7 cellular contexts compared by ENCODE assay signal in genomic region chr6:43476744-43477143, GRCh38. TPM values are rescaled to one million over a fixed set of nuclear protein-coding genes. Genes with fewer than 3 reads are reported as not detected.
A peak's percentile ranks its signal among the peaks of the same experiment; 100 is the strongest.
DNase-seq lines count a peak whose midpoint lies in the region; ATAC-seq and TF ChIP-seq lines count a peak whose summit lies in the region.

No MANE protein-coding gene starts in this region.

- H3K4me1 ChIP-seq in GM23338 (ENCODE audit: insufficient read depth) = peaks cover 35% of the 10 kb centered on the region

- no peaks in the 10 kb centered on the region for H3K9me3 Mint-ChIP-seq in GM23338

- H2AFZ ChIP-seq in GM23338 = peak overlapping the region; percentile 52; the same call in 1 of the 2 replicates

- peak overlapping the region; percentile 81 for H3K4me3 ChIP-seq in GM23338
- peak overlapping the region; percentile 91 for H3K4me3 ChIP-seq in SK-N-MC
- H3K4me3 ChIP-seq in fibroblast of mammary gland (ENCODE audit: control insufficient read depth, low read depth, low read length) = peak overlapping the region; percentile 75
- peak overlapping the region in 6 of 7 experiments; percentile 51 to 74 (median 56) for H3K4me3 ChIP-seq in skin epidermis

- peaks cover 40% of the 10 kb centered on the region for H3K79me2 ChIP-seq in GM23338 (replicated peaks; ENCODE audit: insufficient read depth)

- no peaks in the 10 kb centered on the region for H3K36me3 ChIP-seq in GM23338 (ENCODE audit: insufficient read depth)
- no peaks in the 10 kb centered on the region for H3K36me3 ChIP-seq in SK-N-MC (ENCODE audit: insufficient read depth, low read length)

- no peaks in the 10 kb centered on the region for H4K20me1 ChIP-seq in GM23338 (replicated peaks; ENCODE audit: insufficient read depth)

- ATAC-seq in GM23338 (no peak), GM18520 (IDR thresholded peaks at IDR 0.05; ENCODE audit: unreplicated experiment) (no peak), HG03139 (IDR thresholded peaks at IDR 0.05; ENCODE audit: unreplicated experiment) (no peak), HG02870 (IDR thresholded peaks at IDR 0.05; ENCODE audit: unreplicated experiment) (no peak)

- peak overlapping the region; percentile 97 for H3K4me2 ChIP-seq in GM23338

- no peaks in the 10 kb centered on the region for H3F3A ChIP-seq in GM23338 (replicated peaks; ENCODE audit: low read depth)

- no peaks in the 10 kb centered on the region for H3K9me3 ChIP-seq in SK-N-MC (ENCODE audit: low read depth, low read length)

- H3K27ac ChIP-seq in GM23338 (ENCODE audit: low read depth) (0 out of 2 replicates have a peak overlapping the region, but pooled peaks have one; percentile 8), SK-N-MC (peak overlapping the region; percentile 73), skin epidermis (peak overlapping the region in 10 of 21 experiments; percentile 26 to 94 (median 88))

- H3K36me3 Mint-ChIP-seq in GM23338 (ENCODE audit: low read depth) = no peaks in the 10 kb centered on the region; the same call in 2 of the 3 replicates

- H3K27me3 Mint-ChIP-seq in GM23338 (ENCODE audit: insufficient read depth, low read depth, poor library complexity) = peaks cover 7% of the 10 kb centered on the region

- peak overlapping the region; percentile 88 for H3K4me3 Mint-ChIP-seq in GM23338

- H3K9me2 ChIP-seq in GM23338 (ENCODE audit: insufficient read depth) = no peaks in the 10 kb centered on the region

- peak overlapping the region; percentile 48 for H3K27ac Mint-ChIP-seq in GM23338

- H3K9ac ChIP-seq in SK-N-MC (ENCODE audit: insufficient read length) = peak overlapping the region; percentile 98

- H3K4me1 Mint-ChIP-seq in GM23338 = peaks cover 35% of the 10 kb centered on the region

- no peaks in the 10 kb centered on the region for H3K27me3 ChIP-seq in GM23338 (ENCODE audit: insufficient read depth)

- TF ChIP-seq CTCF in GM23338 (conservative IDR thresholded peaks at IDR 0.05; ENCODE audit: low read depth in 2 of 2) (no peak), fibroblast of mammary gland (conservative IDR thresholded peaks at IDR 0.05; ENCODE audit: control insufficient read depth, insufficient read depth, low read depth, low read length) (no peak)

- no peak for DNase-seq in GM23338 (ENCODE audit: low spot score)
- DNase-seq in SK-N-MC (ENCODE audit: low read depth, low spot score) = no peak
- DNase-seq in fibroblast of mammary gland (ENCODE audit: low read depth) = no peak

TF ChIP-seq in GM23338, 12 proteins besides CTCF, POLR2A, EP300 and RAD21 (continues in another document):
- TF ChIP-seq ZNF331 (CRISPR knock-in tag; IDR thresholded peaks at IDR 0.05; ENCODE audit: low read depth) (no peak), ZNF114 (CRISPR knock-in tag; IDR thresholded peaks at IDR 0.05) (no peak), EZH2 (IDR thresholded peaks at IDR 0.05; ENCODE audit: low read depth, unreplicated experiment) (no peak), ZNF462 (CRISPR knock-in tag; IDR thresholded peaks at IDR 0.05) (no peak), POLR2AphosphoS5 (IDR thresholded peaks at IDR 0.05; ENCODE audit: low read depth) (no peak)
- TF ChIP-seq, protein P1, sequence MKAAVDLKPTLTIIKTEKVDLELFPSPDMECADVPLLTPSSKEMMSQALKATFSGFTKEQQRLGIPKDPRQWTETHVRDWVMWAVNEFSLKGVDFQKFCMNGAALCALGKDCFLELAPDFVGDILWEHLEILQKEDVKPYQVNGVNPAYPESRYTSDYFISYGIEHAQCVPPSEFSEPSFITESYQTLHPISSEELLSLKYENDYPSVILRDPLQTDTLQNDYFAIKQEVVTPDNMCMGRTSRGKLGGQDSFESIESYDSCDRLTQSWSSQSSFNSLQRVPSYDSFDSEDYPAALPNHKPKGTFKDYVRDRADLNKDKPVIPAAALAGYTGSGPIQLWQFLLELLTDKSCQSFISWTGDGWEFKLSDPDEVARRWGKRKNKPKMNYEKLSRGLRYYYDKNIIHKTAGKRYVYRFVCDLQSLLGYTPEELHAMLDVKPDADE (IDR thresholded peaks at IDR 0.05) = no peak

RNA-seq across cellular contexts. Expression of gene TJAP1, which starts 0.6 kb away (rescaled TPM):
- total RNA-seq in GM23338 (2014; rRNA removed; shearing (Covaris generic)) = 33.3 and 34.3 TPM in 2 replicates
- polyA plus RNA-seq in GM23338 (2016; fragmentation: Nextera tagmentation; extraction: Ambion mirVana) = 16.9 and 17.6 TPM in 2 replicates

RNA-seq across cellular contexts. Expression of gene DLK2, which starts 21.4 kb away (rescaled TPM):
- total RNA-seq in GM23338 (2014; rRNA removed; shearing (Covaris generic)) = 0.16 and 0.21 TPM in 2 replicates
- polyA plus RNA-seq in GM23338 (2016; fragmentation: Nextera tagmentation; extraction: Ambion mirVana) = 0.47 and 0.57 TPM in 2 replicates

RNA-seq across cellular contexts. Expression of gene LRRC73, which starts 33.4 kb away (rescaled TPM):
- 0.08 and 0.59 TPM in 2 replicates for total RNA-seq in GM23338 (2014; rRNA removed; shearing (Covaris generic))
- 0.26 TPM in 1 of 2 replicates, not detected in the other for polyA plus RNA-seq in GM23338 (2016; fragmentation: Nextera tagmentation; extraction: Ambion mirVana)

RNA-seq across cellular contexts. Expression of gene YIPF3, which starts 40.0 kb away (rescaled TPM):
- total RNA-seq in GM23338 (2014; rRNA removed; shearing (Covaris generic)) = 94.3 and 119 TPM in 2 replicates
- polyA plus RNA-seq in GM23338 (2016; fragmentation: Nextera tagmentation; extraction: Ambion mirVana) = 60.6 and 64.4 TPM in 2 replicates

RNA-seq across cellular contexts. Expression of gene POLR1C, which starts 40.1 kb away (rescaled TPM):
- 18.1 and 26.6 TPM in 2 replicates for total RNA-seq in GM23338 (2014; rRNA removed; shearing (Covaris generic))
- polyA plus RNA-seq in GM23338 (2016; fragmentation: Nextera tagmentation; extraction: Ambion mirVana) = 47.0 and 48.9 TPM in 2 replicates
